In the genomic region with DNA sequence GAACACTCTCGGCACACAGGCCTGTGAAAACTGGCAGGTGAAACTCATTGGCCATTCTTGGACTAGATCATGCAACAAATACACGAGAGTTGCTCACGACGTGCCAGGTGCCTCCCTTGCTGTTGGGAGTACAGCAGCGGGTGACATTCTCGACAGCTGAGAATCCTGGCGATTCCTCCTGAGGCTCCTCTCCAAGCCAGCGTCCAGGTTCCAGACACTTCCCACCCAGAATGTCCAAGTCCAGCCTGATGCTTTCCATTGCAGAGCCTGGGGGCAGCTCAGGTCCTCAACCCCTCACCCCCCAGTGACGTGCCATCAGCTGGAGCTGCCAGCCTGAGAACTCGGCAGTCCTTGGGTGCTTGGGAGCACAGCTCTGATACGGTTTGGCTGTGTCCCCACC, we compare ENCODE assay signal across 1 cellular context.
TF ChIP-seq lines count a peak whose summit lies in the region.

No MANE protein-coding gene starts in this region.

TF ChIP-seq in WTC11, 78 proteins besides CTCF, POLR2A, EP300 and RAD21 (continued from another document):
- TF ChIP-seq, protein P1, sequence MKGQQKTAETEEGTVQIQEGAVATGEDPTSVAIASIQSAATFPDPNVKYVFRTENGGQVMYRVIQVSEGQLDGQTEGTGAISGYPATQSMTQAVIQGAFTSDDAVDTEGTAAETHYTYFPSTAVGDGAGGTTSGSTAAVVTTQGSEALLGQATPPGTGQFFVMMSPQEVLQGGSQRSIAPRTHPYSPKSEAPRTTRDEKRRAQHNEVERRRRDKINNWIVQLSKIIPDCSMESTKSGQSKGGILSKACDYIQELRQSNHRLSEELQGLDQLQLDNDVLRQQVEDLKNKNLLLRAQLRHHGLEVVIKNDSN (CRISPR knock-in tag; IDR thresholded peaks at IDR 0.05) = no peak
- TF ChIP-seq, protein P2, sequence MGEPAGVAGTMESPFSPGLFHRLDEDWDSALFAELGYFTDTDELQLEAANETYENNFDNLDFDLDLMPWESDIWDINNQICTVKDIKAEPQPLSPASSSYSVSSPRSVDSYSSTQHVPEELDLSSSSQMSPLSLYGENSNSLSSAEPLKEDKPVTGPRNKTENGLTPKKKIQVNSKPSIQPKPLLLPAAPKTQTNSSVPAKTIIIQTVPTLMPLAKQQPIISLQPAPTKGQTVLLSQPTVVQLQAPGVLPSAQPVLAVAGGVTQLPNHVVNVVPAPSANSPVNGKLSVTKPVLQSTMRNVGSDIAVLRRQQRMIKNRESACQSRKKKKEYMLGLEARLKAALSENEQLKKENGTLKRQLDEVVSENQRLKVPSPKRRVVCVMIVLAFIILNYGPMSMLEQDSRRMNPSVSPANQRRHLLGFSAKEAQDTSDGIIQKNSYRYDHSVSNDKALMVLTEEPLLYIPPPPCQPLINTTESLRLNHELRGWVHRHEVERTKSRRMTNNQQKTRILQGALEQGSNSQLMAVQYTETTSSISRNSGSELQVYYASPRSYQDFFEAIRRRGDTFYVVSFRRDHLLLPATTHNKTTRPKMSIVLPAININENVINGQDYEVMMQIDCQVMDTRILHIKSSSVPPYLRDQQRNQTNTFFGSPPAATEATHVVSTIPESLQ (CRISPR knock-in tag; IDR thresholded peaks at IDR 0.05) = no peak
